In the genomic region with DNA sequence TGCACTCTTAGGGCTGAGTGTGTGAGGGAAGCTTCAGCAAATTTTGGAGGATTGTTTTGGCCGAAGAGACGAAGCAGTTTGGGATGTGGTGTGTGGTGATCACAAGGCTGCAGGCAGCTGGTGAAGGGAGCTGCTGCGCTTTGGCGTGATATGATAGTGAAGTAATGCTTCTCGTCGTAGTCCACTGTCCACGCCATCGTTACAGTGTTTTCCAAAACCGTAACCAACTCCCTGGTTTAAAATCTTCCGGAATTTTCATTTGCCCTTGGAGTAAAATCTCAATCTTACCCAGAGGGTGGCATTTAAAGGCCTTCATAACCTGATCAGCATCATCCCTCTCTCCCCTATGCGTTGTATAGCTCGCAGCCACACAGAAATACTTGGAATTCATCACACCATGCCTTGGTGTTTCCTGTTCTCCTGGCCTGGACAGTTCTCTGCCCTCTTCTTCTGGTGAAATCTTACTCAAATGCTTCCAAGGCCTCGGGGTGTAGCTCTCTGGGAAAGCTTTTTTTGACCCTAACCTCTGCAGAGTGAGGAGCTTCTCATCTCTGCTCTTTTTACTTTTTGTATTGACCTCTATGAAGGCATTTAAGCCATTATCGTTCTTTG, we compare ENCODE assay signal across 8 cellular contexts. TPM values are rescaled to one million over a fixed set of nuclear protein-coding genes. Genes with fewer than 3 reads are reported as not detected.
A peak's percentile ranks its signal among the peaks of the same experiment; 100 is the strongest.
DNase-seq lines count a peak whose midpoint lies in the region; ATAC-seq, FAIRE-seq and TF ChIP-seq lines count a peak whose summit lies in the region.

No MANE protein-coding gene starts in this region.

- H3K9me3 Mint-ChIP-seq in activated T-cell treated with anti-CD3 and anti-CD28 coated beads, Interleukin-2, amount 50 U/mL, for 4 hours, result peaks cover 4% of the 10 kb centered on the region

- H3K27me3 ChIP-seq in endothelial cell of umbilical vein (ENCODE audit: control insufficient read depth in 2 of 2, insufficient read depth in 2 of 2, low read length in 2 of 2), result no peaks in the 10 kb centered on the region
- no peaks in the 10 kb centered on the region for H3K27me3 ChIP-seq in mononuclear cell (ENCODE audit: insufficient read depth, low read length)
- no peaks in the 10 kb centered on the region for H3K27me3 ChIP-seq in uterus

- H3K36me3 Mint-ChIP-seq in activated T-cell treated with anti-CD3 and anti-CD28 coated beads, Interleukin-2, amount 50 U/mL, for 4 hours (ENCODE audit: insufficient read depth), result peaks cover 3% of the 10 kb centered on the region

- peak; percentile 56 for FAIRE-seq in endothelial cell of umbilical vein (lab: Jason Lieb, UNC)

- H3K4me3 Mint-ChIP-seq in activated T-cell treated with anti-CD3 and anti-CD28 coated beads, Interleukin-2, amount 50 U/mL, for 4 hours, result peak overlapping the region; percentile 100

- peaks cover 47% of the 10 kb centered on the region for H3K79me2 ChIP-seq in endothelial cell of umbilical vein (ENCODE audit: control insufficient read depth, insufficient read depth, low read length)

- BruUV-seq in endothelial cell of umbilical vein (replicated peaks; lab: Mats Ljungman, UMichigan), result TSS peak; percentile 32

- H3K4me1 ChIP-seq in endothelial cell of umbilical vein (ENCODE audit: control insufficient read depth, extremely low read depth, insufficient read depth, low read length), result peaks cover 19% of the 10 kb centered on the region
- peaks cover 29% of the 10 kb centered on the region for H3K4me1 ChIP-seq in mononuclear cell (ENCODE audit: insufficient read depth, low read length)
- peaks cover 9 to 13% of the 10 kb centered on the region in 2 donors for H3K4me1 ChIP-seq in uterus

- TF ChIP-seq CTCF in endothelial cell of umbilical vein (IDR thresholded peaks at IDR 0.05; ENCODE audit: extremely low read depth in 1 of 2, insufficient read depth in 1 of 2, low read depth in 1 of 2, low read length in 2 of 2), result no peak
- TF ChIP-seq CTCF in uterus (IDR thresholded peaks at IDR 0.05), result no peak

- peak overlapping the region; percentile 93 for H2AFZ ChIP-seq in endothelial cell of umbilical vein (ENCODE audit: low read depth, low read length)

- intact Hi-C loops in endothelial cell of umbilical vein (cut with micrococcal nuclease) (loop anchor here (1.0 to 5.0 kb wide), 3 partner anchors 32 to 228 kb away; a partner anchor contains a TSS), uterus (cut with DNase I; ENCODE audit: low total_unique reads) (no loop called here)

- CTCF ChIA-PET in endothelial cell of umbilical vein (lab: Charles Lee), result interaction anchor here (1.5 to 2.6 kb wide), 4 partner anchors 16 to 230 kb away, joined by 3 to 15 read pairs (median 6); no protein-coding TSS in a partner anchor

- TF ChIP-seq POLR2A in endothelial cell of umbilical vein (IDR thresholded peaks at IDR 0.05; ENCODE audit: low read depth, low read length) (no peak), uterus (IDR thresholded peaks at IDR 0.05) (no peak)

- in situ Hi-C loops in SK-MEL-5 (cut with HindIII; ENCODE audit: low pct_unique_long_range_greater_than_20kb, low sequenced_read_pairs), result no loop called here

- H3K27ac ChIP-seq in endothelial cell of umbilical vein (ENCODE audit: insufficient read depth, low read depth, low read length) (peak overlapping the region; percentile 27), uterus (peak overlapping the region; percentile 89 to 95)

- dilution Hi-C loops in endothelial cell of umbilical vein (cut with MboI; ENCODE audit: extremely low pct_ligation_motif_present, low sequenced_read_pairs), result no loop called here

- peak overlapping the region; percentile 80 for H3K4me2 ChIP-seq in endothelial cell of umbilical vein (ENCODE audit: insufficient read depth, low read length)

- no peaks in the 10 kb centered on the region for H3K9me3 ChIP-seq in endothelial cell of umbilical vein (replicated peaks; ENCODE audit: control insufficient read depth, insufficient read depth, low read length)
- H3K9me3 ChIP-seq in mononuclear cell (ENCODE audit: low read depth, low read length), result no peaks in the 10 kb centered on the region
- no peaks in the 10 kb centered on the region for H3K9me3 ChIP-seq in uterus

- H3K9ac ChIP-seq in endothelial cell of umbilical vein (replicated peaks; ENCODE audit: extremely low read depth, insufficient read depth, low read length), result peak overlapping the region; percentile 53

- peak overlapping the region; percentile 76 to 93 (median 84) for H3K4me3 ChIP-seq in endothelial cell of umbilical vein (replicated peaks in 1 of 3; ENCODE audit: insufficient read depth in 1 of 3, low read depth in 1 of 3, low read length in 3 of 3)
- H3K4me3 ChIP-seq in mononuclear cell (ENCODE audit: low read length), result peak overlapping the region; percentile 74
- H3K4me3 ChIP-seq in uterus, result peak overlapping the region; percentile 75 to 79

- POLR2A ChIA-PET in endothelial cell of umbilical vein (lab: Charles Lee), result no interaction called here

- H3K9me1 ChIP-seq in endothelial cell of umbilical vein (replicated peaks; ENCODE audit: control insufficient read depth, extremely low read depth, insufficient read depth, low read length), result no peaks in the 10 kb centered on the region

- peaks cover 35% of the 10 kb centered on the region for H3K4me1 Mint-ChIP-seq in activated T-cell treated with anti-CD3 and anti-CD28 coated beads, Interleukin-2, amount 50 U/mL, for 4 hours (ENCODE audit: low read depth)

- no peaks in the 10 kb centered on the region for H3K27me3 Mint-ChIP-seq in activated T-cell treated with anti-CD3 and anti-CD28 coated beads, Interleukin-2, amount 50 U/mL, for 4 hours (ENCODE audit: low read depth)

- no peaks in the 10 kb centered on the region for H4K20me1 ChIP-seq in endothelial cell of umbilical vein (replicated peaks; ENCODE audit: control insufficient read depth, extremely low read depth, insufficient read depth, low read length)

- H3K36me3 ChIP-seq in endothelial cell of umbilical vein (ENCODE audit: control insufficient read depth in 2 of 2, extremely low read depth in 1 of 2, insufficient read depth in 2 of 2, low read length in 2 of 2) (no peaks in the 10 kb centered on the region), uterus (no peaks in the 10 kb centered on the region)

- ATAC-seq in activated T-cell treated with anti-CD3 and anti-CD28 coated beads, Interleukin-2, amount 50 U/mL, for 4 hours, result peak; percentile 6
- peak; percentile 4 for ATAC-seq in HG02981 (IDR thresholded peaks at IDR 0.05; ENCODE audit: unreplicated experiment)

- no peak for DNase-seq in activated T-cell treated with anti-CD3 and anti-CD28 coated beads, Interleukin-2, amount 50 U/mL, for 4 hours
- no peak for DNase-seq in activated T-cell treated with anti-CD3 and anti-CD28 coated beads, Interleukin-2, amount 50 U/mL, for 48 hours
- DNase-seq in SK-MEL-5 (ENCODE audit: low read depth, low spot score) (peak; percentile 36), endothelial cell of umbilical vein (ENCODE audit: low read depth, low spot score) (peak; percentile 62), uterus (peak in 1 of 2 donors; percentile 38), T1000 (lab: John Stamatoyannopoulos, UW) (no peak)

TF ChIP-seq in endothelial cell of umbilical vein, 7 proteins besides CTCF, POLR2A, EP300 and RAD21:
- no peak for TF ChIP-seq POLR2AphosphoS5 (IDR thresholded peaks at IDR 0.05; ENCODE audit: insufficient read depth, low read depth, low read length)
- no peak for TF ChIP-seq EZH2 (IDR thresholded peaks at IDR 0.05; ENCODE audit: borderline replicate concordance, low read depth, low read length, severe bottlenecking)
- TF ChIP-seq FOS (IDR thresholded peaks at IDR 0.05; ENCODE audit: borderline replicate concordance, insufficient read depth, low read length), result no peak
- no peak for TF ChIP-seq JUN (IDR thresholded peaks at IDR 0.05; ENCODE audit: borderline replicate concordance, insufficient read depth, insufficient read length, low read depth)
- no peak for TF ChIP-seq MYC (IDR thresholded peaks at IDR 0.05; ENCODE audit: low read depth, low read length)
- TF ChIP-seq, protein P1, sequence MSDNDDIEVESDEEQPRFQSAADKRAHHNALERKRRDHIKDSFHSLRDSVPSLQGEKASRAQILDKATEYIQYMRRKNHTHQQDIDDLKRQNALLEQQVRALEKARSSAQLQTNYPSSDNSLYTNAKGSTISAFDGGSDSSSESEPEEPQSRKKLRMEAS (IDR thresholded peaks at IDR 0.05; ENCODE audit: insufficient read depth, insufficient read length), result no peak
- TF ChIP-seq GATA2 (IDR thresholded peaks at IDR 0.05; ENCODE audit: insufficient read depth, insufficient read length, low read depth, low read length), result no peak

RNA-seq across cellular contexts. Expression of a gene that starts 0.8 kb away (rescaled TPM):
- 10 to 100 TPM; 26.6 to 30.3 (median 29.9) TPM for total RNA-seq in activated T-cell treated with anti-CD3 and anti-CD28 coated beads, Interleukin-2, amount 50 U/mL, for 4 hours
- total RNA-seq in SK-MEL-5 (2014; rRNA removed; shearing (Covaris generic)), result 19.3 and 23.5 TPM in 2 replicates
- polyA plus RNA-seq in SK-MEL-5 (2015; cell fraction: cytosol; rRNA removed), result 17.1 and 21.7 TPM in 2 replicates
- 67.3 and 101 TPM in 2 replicates for polyA plus RNA-seq in SK-MEL-5 (2015; cell fraction: nucleus; rRNA removed)
- total RNA-seq in endothelial cell of umbilical vein (27.5 and 31.5 TPM in 2 replicates), mononuclear cell (21.7 TPM), uterus (10 to 100 TPM; 17.4 to 65.3 (median 42.2) TPM)
- 15.7 and 16.2 TPM in 2 replicates for polyA plus RNA-seq in endothelial cell of umbilical vein
- 12.5 and 13.5 TPM in 2 replicates for polyA plus RNA-seq in endothelial cell of umbilical vein (2011; cell fraction: cytosol; rRNA removed)
- 27.9 and 32.5 TPM in 2 replicates for polyA plus RNA-seq in endothelial cell of umbilical vein (2011; cell fraction: nucleus; rRNA removed)
- polyA plus RNA-seq in endothelial cell of umbilical vein (2012), result 28.5 and 31.2 TPM in 2 replicates
- 10.0 and 10.7 TPM in 2 replicates for polyA minus RNA-seq in endothelial cell of umbilical vein
- polyA minus RNA-seq in endothelial cell of umbilical vein (2011; cell fraction: cytosol; rRNA and poly(A)+ RNA removed), result 7.8 TPM
- 10.4 and 11.8 TPM in 2 replicates for polyA minus RNA-seq in endothelial cell of umbilical vein (2011; cell fraction: nucleus; rRNA and poly(A)+ RNA removed)

Comparison
In these comparisons a context has a peak if more than half of its experiments do, and no peak if none do; other contexts are left out.
1. DNase-seq: peak in SK-MEL-5 (single experiment) and endothelial cell of umbilical vein (single experiment); none in activated T-cell treated with anti-CD3 and anti-CD28 coated beads, Interleukin-2, amount 50 U/mL, for 4 hours (single experiment), activated T-cell treated with anti-CD3 and anti-CD28 coated beads, Interleukin-2, amount 50 U/mL, for 48 hours (0 of 2) and T1000 (single experiment).
2. Peak in every context shown above with its lines, with median percentiles within 50 percentile points of each other: H3K4me3 ChIP-seq.